ENCODE assay signal across 19 cellular contexts in the genomic region with DNA sequence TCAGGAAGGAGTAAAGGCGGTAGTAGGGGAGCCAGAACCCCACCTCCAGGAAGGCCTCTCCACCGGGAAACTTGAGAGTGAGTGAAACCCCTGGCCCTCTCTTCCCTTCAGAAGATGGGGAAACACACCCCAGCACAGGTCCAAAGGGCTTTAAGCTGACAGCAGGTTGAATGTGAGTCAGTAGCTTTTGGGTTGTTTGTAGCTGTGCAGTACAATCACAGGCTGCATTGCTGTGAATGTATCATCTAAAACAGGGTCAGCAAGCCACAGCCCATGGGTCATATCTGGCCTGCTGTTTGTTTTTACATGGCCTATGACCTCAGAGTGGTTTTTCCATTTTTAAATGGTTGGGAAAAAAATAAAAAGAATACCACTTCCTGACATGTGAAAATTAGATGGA. TPM values are rescaled to one million over a fixed set of nuclear protein-coding genes. Genes with fewer than 3 reads are reported as not detected.
A peak's percentile ranks its signal among the peaks of the same experiment; 100 is the strongest.
DNase-seq lines count a peak whose midpoint lies in the region; ATAC-seq and TF ChIP-seq lines count a peak whose summit lies in the region.
"Had no signal": no experiment of that assay in that cellular context is flagged by ENCODE, and none has a peak within 500 bp of the region (broad histone marks: within the 10 kb centered on the region; RNA-seq: fewer than 3 reads in every experiment).

No MANE protein-coding gene starts in this region.

- peak overlapping the region; percentile 39 for H3K27ac Mint-ChIP-seq in activated naive CD8-positive, alpha-beta T cell treated with anti-CD3 and anti-CD28 coated beads for 36 hours
- H3K27ac Mint-ChIP-seq: brain, memory B cell had no signal

- no peaks in the 10 kb centered on the region for H3K27me3 Mint-ChIP-seq in activated naive CD8-positive, alpha-beta T cell treated with anti-CD3 and anti-CD28 coated beads for 36 hours
- H3K27me3 Mint-ChIP-seq: stimulated activated naive CD8-positive, alpha-beta T cell treated with anti-CD3 and anti-CD28 coated beads, Interleukin-15, amount 100 ng/mL, for 72 hours had no signal

- H3K9me3 ChIP-seq in lower lobe of right lung: no peaks in the 10 kb centered on the region

- no peaks in the 10 kb centered on the region for H3K27me3 ChIP-seq in lower lobe of right lung (ENCODE audit: low read depth)

- no peak for ATAC-seq in lower lobe of right lung
- ATAC-seq: activated CD4-positive, CD25-positive, alpha-beta regulatory T cell treated with anti-CD3 and anti-CD28 coated beads, Interleukin-2, amount 50 U/mL, for 24 hours; stimulated activated naive CD8-positive, alpha-beta T cell treated with anti-CD3 and anti-CD28 coated beads, Interleukin-15, amount 100 ng/mL, for 72 hours had no signal

- TF ChIP-seq CTCF in lower lobe of right lung (IDR thresholded peaks at IDR 0.05): no peak
- TF ChIP-seq CTCF in GM10248 (IDR thresholded peaks at IDR 0.05; ENCODE audit: control extremely low read depth, extremely low read depth, low read depth, missing control alignments): no peak

- no peaks in the 10 kb centered on the region for H3K36me3 ChIP-seq in lower lobe of right lung

- CTCF ChIA-PET in GM10248 (lab: Yijun Ruan, JAX): interaction anchor here (1.3 to 1.9 kb wide), 3 partner anchors 12 to 228 kb away, joined by 3 to 4 read pairs (median 4); no protein-coding TSS in a partner anchor

- POLR2A ChIA-PET in GM10248 (lab: Yijun Ruan, JAX): no interaction called here

- peaks cover 79% of the 10 kb centered on the region for H3K4me1 ChIP-seq in lower lobe of right lung

- DNase-seq in AG08396 (ENCODE audit: low spot score): peak; percentile 54
- DNase-seq in ELR (ENCODE audit: low read depth): peak; percentile 57
- no peak for DNase-seq in activated naive CD8-positive, alpha-beta T cell treated with anti-CD3 and anti-CD28 coated beads for 36 hours
- no peak for DNase-seq in lower lobe of right lung
- DNase-seq in SIG-M5 treated with dmso at 0.1 percent for 504 hours (lab: John Stamatoyannopoulos, UW; ENCODE audit: unreplicated experiment): no peak
- DNase-seq in GM10248 (ENCODE audit: extremely low spot score): no peak
- DNase-seq in SW 1271 (lab: John Stamatoyannopoulos, UW): no peak
- no peak for DNase-seq in activated CD4-positive, alpha-beta T cell treated with anti-CD3 and anti-CD28 coated beads for 1 hour
- DNase-seq: ACHN; activated CD8-positive, alpha-beta memory T cell treated with anti-CD3 and anti-CD28 coated beads, Interleukin-2, amount 50 U/mL, for 4 hours; NCI-H1092; NCI-H2081 treated with DMSO at 0.1 percent for 48 hours; NCI-H524 treated with DMSO at 0.1 percent for 48 hours; SIG-M5; stimulated activated naive CD8-positive, alpha-beta T cell treated with anti-CD3 and anti-CD28 coated beads, Interleukin-15, amount 100 ng/mL, for 72 hours had no signal

- peaks cover 42% of the 10 kb centered on the region for H3K36me3 Mint-ChIP-seq in activated naive CD8-positive, alpha-beta T cell treated with anti-CD3 and anti-CD28 coated beads for 36 hours
- H3K36me3 Mint-ChIP-seq: brain, memory B cell had no signal

- intact Hi-C loops in lower lobe of right lung (cut with DNase I): no loop called here

- peak overlapping the region; percentile 3 for H3K27ac ChIP-seq in lower lobe of right lung

- H3K4me1 Mint-ChIP-seq in activated naive CD8-positive, alpha-beta T cell treated with anti-CD3 and anti-CD28 coated beads for 36 hours: peaks cover 86% of the 10 kb centered on the region
- H3K4me1 Mint-ChIP-seq: brain, neural crest cell had no signal

- peaks cover 6% of the 10 kb centered on the region for H3K9me3 Mint-ChIP-seq in activated naive CD8-positive, alpha-beta T cell treated with anti-CD3 and anti-CD28 coated beads for 36 hours
- H3K9me3 Mint-ChIP-seq: memory B cell; stimulated activated naive CD8-positive, alpha-beta T cell treated with anti-CD3 and anti-CD28 coated beads, Interleukin-15, amount 100 ng/mL, for 72 hours had no signal

- no peak overlapping the region for H3K4me3 ChIP-seq in lower lobe of right lung

- no peak overlapping the region for H3K4me3 Mint-ChIP-seq in activated naive CD8-positive, alpha-beta T cell treated with anti-CD3 and anti-CD28 coated beads for 36 hours
- H3K4me3 Mint-ChIP-seq: brain, memory B cell, neural crest cell had no signal

RNA-seq across cellular contexts. Expression of a gene that starts 10.0 kb away (rescaled TPM):
- 10 to 100 TPM; 20.8 to 27.3 TPM for total RNA-seq in activated naive CD8-positive, alpha-beta T cell treated with anti-CD3 and anti-CD28 coated beads for 36 hours
- 79.3 TPM for total RNA-seq in lower lobe of right lung

Comparison
In these comparisons a context has a peak if more than half of its experiments do, and no peak if none do; other contexts are left out.
1. DNase-seq: peak in AG08396 (single experiment) and ELR (single experiment); none in activated naive CD8-positive, alpha-beta T cell treated with anti-CD3 and anti-CD28 coated beads for 36 hours (single experiment), lower lobe of right lung (single experiment), SIG-M5 treated with dmso at 0.1 percent for 504 hours (single experiment), GM10248 (single experiment), SW 1271 (0 of 2) and activated CD4-positive, alpha-beta T cell treated with anti-CD3 and anti-CD28 coated beads for 1 hour (single experiment).